Comparison of ENCODE assay signal across 8 cellular contexts in the genomic region with DNA sequence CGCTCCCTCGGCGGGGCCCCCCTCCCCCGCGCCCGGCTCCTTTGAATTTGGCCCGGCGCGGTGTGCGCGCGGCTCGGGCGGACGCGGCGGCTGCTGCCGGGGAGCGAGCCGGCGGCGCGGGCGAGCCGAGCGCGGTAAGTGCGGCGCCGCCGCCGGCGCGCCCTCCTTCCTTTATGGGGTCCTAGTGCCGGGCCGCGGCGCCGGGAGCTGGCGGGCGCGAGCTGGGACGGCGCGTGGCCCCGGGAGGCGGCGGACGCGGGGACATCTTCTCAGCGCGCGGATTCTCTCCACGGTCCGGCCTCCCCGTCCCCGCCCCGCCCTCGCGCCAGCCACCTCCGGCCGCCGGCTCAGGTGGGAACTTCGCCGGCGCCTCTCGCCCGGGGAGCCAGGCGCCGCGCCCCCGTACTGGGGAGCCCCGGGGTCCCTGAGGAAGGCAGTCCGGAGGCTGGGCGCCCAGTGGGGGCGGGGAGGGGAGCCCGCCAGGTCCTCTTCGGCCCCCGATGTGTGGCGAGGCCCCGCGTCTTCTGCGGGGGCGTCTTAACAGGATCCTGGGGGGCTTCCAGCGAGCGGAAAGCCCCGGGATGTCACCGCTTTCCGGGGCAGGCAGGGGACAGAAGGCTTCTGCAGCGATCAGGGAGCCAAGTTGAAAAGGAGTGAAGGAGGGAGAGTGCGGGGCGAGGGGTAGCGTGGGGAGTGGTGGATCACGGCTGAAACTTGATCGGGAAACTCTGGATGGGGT.
DNase-seq lines count a peak whose midpoint lies in the region; ATAC-seq, FAIRE-seq and TF ChIP-seq lines count a peak whose summit lies in the region.

No MANE protein-coding gene starts in this region.

- TF ChIP-seq RAD21 in SK-N-SH (IDR thresholded peaks at IDR 0.05; ENCODE audit: low read length) = no peak

- H3K36me3 ChIP-seq in BLaER1 = no peaks in the 10 kb centered on the region
- H3K36me3 ChIP-seq in SK-N-SH (replicated peaks in 1 of 2; ENCODE audit: control insufficient read depth in 1 of 2, insufficient read depth in 2 of 2, low read length in 1 of 2) = no peaks in the 10 kb centered on the region

- no peaks in the 10 kb centered on the region for H3K9me2 ChIP-seq in SK-N-SH

- H3K27ac ChIP-seq in BLaER1 (peak overlapping the region; percentile 78), SK-N-SH (ENCODE audit: low read depth in 2 of 2, low read length in 1 of 2) (peak overlapping the region in 1 of 2 experiments; percentile 60; a peak in 2 of 4 replicates)

- CTCF ChIA-PET in SK-N-SH (lab: Yijun Ruan, JAX) = interaction anchor here (1.0 kb wide), 1 partner anchor 10 kb away, joined by 4 read pairs; no protein-coding TSS in a partner anchor

- no peaks in the 10 kb centered on the region for H3F3A ChIP-seq in SK-N-SH (replicated peaks; ENCODE audit: insufficient read depth)

- peak overlapping the region; percentile 93 for H3K4me2 ChIP-seq in BLaER1
- peak overlapping the region; percentile 95 for H3K4me2 ChIP-seq in SK-N-SH

- WGBS in SK-N-SH (ENCODE audit: low lambda C conversion rate) = 9% methylated on average over 18 of the region's 95 CpGs

- H3K9me3 ChIP-seq in BLaER1 = peaks cover 15% of the 10 kb centered on the region
- H3K9me3 ChIP-seq in SK-N-SH = no peaks in the 10 kb centered on the region

- TF ChIP-seq EP300 in SK-N-SH (IDR thresholded peaks at IDR 0.05; ENCODE audit: borderline replicate concordance in 1 of 2, low read depth in 1 of 2, low read length in 1 of 2) = 0 out of 4 replicates have a peak, but pooled peaks of 1 of the 2 experiments have one; percentile 7

- H3K4me1 ChIP-seq in BLaER1 = peaks cover 7% of the 10 kb centered on the region
- peaks cover 0 to 3% of the 10 kb centered on the region in 2 experiments; a peak in 1 of 4 replicates for H3K4me1 ChIP-seq in SK-N-SH (ENCODE audit: control insufficient read depth in 1 of 2, insufficient read depth in 2 of 2, low read depth in 1 of 2, low read length in 1 of 2)

- no peak for FAIRE-seq in frontal cortex (lab: Jason Lieb, UNC)

- DNase-seq in SK-N-SH = peak; percentile 84
- peak; percentile 24 to 44 for DNase-seq in frontal cortex (ENCODE audit: low spot score in 2 of 2)
- DNase-seq in retina = peak; percentile 79
- no peak for DNase-seq in NCI-H2029 treated with DMSO at 0.1 percent for 48 hours (lab: John Stamatoyannopoulos, UW)

- H3K4me3 ChIP-seq in BLaER1 (peak overlapping the region; percentile 88), SK-N-SH (ENCODE audit: low read depth in 2 of 2, low read length in 1 of 2) (peak overlapping the region; percentile 85 to 90)

- peak overlapping the region; percentile 85 for H3K9ac ChIP-seq in BLaER1
- peak overlapping the region; percentile 81 for H3K9ac ChIP-seq in SK-N-SH

- POLR2A ChIA-PET in SK-N-SH (lab: Yijun Ruan, JAX) = no interaction called here

- H2AFZ ChIP-seq in SK-N-SH (ENCODE audit: low read depth) = peak overlapping the region; percentile 86

- no peak for TF ChIP-seq CTCF in SK-N-SH (IDR thresholded peaks at IDR 0.05)

- H4K20me1 ChIP-seq in BLaER1 (no peaks in the 10 kb centered on the region), SK-N-SH (ENCODE audit: insufficient read depth) (no peaks in the 10 kb centered on the region)

- H3K79me2 ChIP-seq in SK-N-SH (ENCODE audit: insufficient read depth) = peaks cover 6% of the 10 kb centered on the region; the same call in 1 of the 2 replicates

- peaks cover 33% of the 10 kb centered on the region for H3K27me3 ChIP-seq in BLaER1
- no peaks in the 10 kb centered on the region for H3K27me3 ChIP-seq in SK-N-SH (ENCODE audit: insufficient read depth)

- ATAC-seq in GM19463 (IDR thresholded peaks at IDR 0.05; ENCODE audit: unreplicated experiment) (peak; percentile 34), HG02981 (IDR thresholded peaks at IDR 0.05; ENCODE audit: unreplicated experiment) (no peak), HG02610 (IDR thresholded peaks at IDR 0.05; ENCODE audit: unreplicated experiment) (no peak)

TF ChIP-seq in SK-N-SH, 30 proteins besides CTCF, POLR2A, EP300 and RAD21:
- TF ChIP-seq EZH2phosphoT487 (IDR thresholded peaks at IDR 0.05; ENCODE audit: borderline replicate concordance, low read depth) = no peak
- no peak for TF ChIP-seq YY1 (IDR thresholded peaks at IDR 0.05; ENCODE audit: low read depth)
- TF ChIP-seq RFX5 (IDR thresholded peaks at IDR 0.05; ENCODE audit: low read length) = no peak
- no peak for TF ChIP-seq RCOR1 (IDR thresholded peaks at IDR 0.05; ENCODE audit: low read length)
- TF ChIP-seq, protein P1, sequence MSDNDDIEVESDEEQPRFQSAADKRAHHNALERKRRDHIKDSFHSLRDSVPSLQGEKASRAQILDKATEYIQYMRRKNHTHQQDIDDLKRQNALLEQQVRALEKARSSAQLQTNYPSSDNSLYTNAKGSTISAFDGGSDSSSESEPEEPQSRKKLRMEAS (IDR thresholded peaks at IDR 0.05; ENCODE audit: low read depth) = no peak
- TF ChIP-seq FOSL2 (IDR thresholded peaks at IDR 0.05; ENCODE audit: borderline replicate concordance, low read depth) = no peak
- TF ChIP-seq GABPA (IDR thresholded peaks at IDR 0.05; ENCODE audit: low read depth) = no peak
TF ChIP-seq in SK-N-SH: peak in this region for 0.
